In the genomic region with DNA sequence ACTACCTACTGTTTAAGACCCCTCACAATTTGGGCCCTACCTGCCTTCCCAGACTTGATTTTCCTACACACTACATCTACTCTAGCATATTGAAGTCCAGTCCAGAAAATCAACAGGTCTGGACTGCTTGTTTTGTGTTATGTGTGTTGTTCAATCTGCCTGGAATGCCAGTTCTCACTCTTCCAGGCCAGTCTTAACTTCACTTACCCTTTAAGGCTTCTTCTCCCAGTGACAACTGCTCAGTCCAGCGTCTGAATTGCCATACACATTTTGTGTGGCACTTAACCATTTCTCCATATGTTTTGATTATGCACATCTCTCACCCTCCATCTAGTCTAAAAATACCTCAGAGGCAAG, we compare ENCODE assay signal across 8 cellular contexts. TPM values are rescaled to one million over a fixed set of nuclear protein-coding genes. Genes with fewer than 3 reads are reported as not detected.
DNase-seq lines count a peak whose midpoint lies in the region; ATAC-seq and TF ChIP-seq lines count a peak whose summit lies in the region.

No MANE protein-coding gene starts in this region.

- H2AFZ ChIP-seq in hepatocyte = peak overlapping the region; percentile 33

- peaks cover 23% of the 10 kb centered on the region for H3K36me3 Mint-ChIP-seq in activated naive CD4-positive, alpha-beta T cell treated with anti-CD3 and anti-CD28 coated beads, Interleukin-2, amount 10 ng/mL, durations not matched to agents 7 days and 5 days
- no peaks in the 10 kb centered on the region for H3K36me3 Mint-ChIP-seq in activated B cell treated with CpG ODN at 0.5 μM for 24 hours (ENCODE audit: low read depth)
- H3K36me3 Mint-ChIP-seq in type B pancreatic cell = peaks cover 4% of the 10 kb centered on the region

- no peak for TF ChIP-seq CTCF in activated B cell treated with CpG ODN at 0.5 μM for 24 hours (IDR thresholded peaks at IDR 0.05)
- TF ChIP-seq CTCF in hepatocyte (IDR thresholded peaks at IDR 0.05; ENCODE audit: poor library complexity) = no peak
- TF ChIP-seq CTCF in type B pancreatic cell (conservative IDR thresholded peaks at IDR 0.05) = no peak

- H3K4me1 Mint-ChIP-seq in activated naive CD4-positive, alpha-beta T cell treated with anti-CD3 and anti-CD28 coated beads, Interleukin-2, amount 10 ng/mL, durations not matched to agents 7 days and 5 days = peaks cover 42% of the 10 kb centered on the region
- peaks cover 11% of the 10 kb centered on the region for H3K4me1 Mint-ChIP-seq in activated B cell treated with CpG ODN at 0.5 μM for 24 hours
- peaks cover 23% of the 10 kb centered on the region for H3K4me1 Mint-ChIP-seq in type B pancreatic cell (ENCODE audit: unreplicated experiment)

- peak overlapping the region; percentile 84 for H3K4me2 ChIP-seq in hepatocyte

- peaks cover 16% of the 10 kb centered on the region for H3K27me3 Mint-ChIP-seq in activated naive CD4-positive, alpha-beta T cell treated with anti-CD3 and anti-CD28 coated beads, Interleukin-2, amount 10 ng/mL, durations not matched to agents 7 days and 5 days
- H3K27me3 Mint-ChIP-seq in activated B cell treated with CpG ODN at 0.5 μM for 24 hours (peaks cover 10% of the 10 kb centered on the region), type B pancreatic cell (peaks cover 14% of the 10 kb centered on the region)

- no peaks in the 10 kb centered on the region for H4K20me1 ChIP-seq in hepatocyte (ENCODE audit: insufficient read depth, poor library complexity, severe bottlenecking)

- peaks cover 54% of the 10 kb centered on the region for H3K79me2 ChIP-seq in hepatocyte

- H3K9me2 ChIP-seq in hepatocyte (replicated peaks; ENCODE audit: insufficient read depth) = no peaks in the 10 kb centered on the region

- no peak for ATAC-seq in activated B cell treated with CpG ODN at 0.5 μM for 24 hours (ENCODE audit: low read depth)
- ATAC-seq in GM18517 (IDR thresholded peaks at IDR 0.05; ENCODE audit: unreplicated experiment) = no peak

- H3K4me3 Mint-ChIP-seq in activated naive CD4-positive, alpha-beta T cell treated with anti-CD3 and anti-CD28 coated beads, Interleukin-2, amount 10 ng/mL, durations not matched to agents 7 days and 5 days = peak overlapping the region; percentile 81
- H3K4me3 Mint-ChIP-seq in activated B cell treated with CpG ODN at 0.5 μM for 24 hours (peak overlapping the region; percentile 82), type B pancreatic cell (peak overlapping the region; percentile 87)

- intact Hi-C loops in activated B cell treated with CpG ODN at 0.5 μM for 24 hours (cut with micrococcal nuclease) = loop anchor here (10.0 kb wide), 1 partner anchor 118 kb away; a partner anchor contains a TSS

- no peaks in the 10 kb centered on the region for H3K9me3 ChIP-seq in hepatocyte (ENCODE audit: low read depth)

- H3K27me3 ChIP-seq in hepatocyte = no peaks in the 10 kb centered on the region

- CTCF ChIA-PET in activated naive CD4-positive, alpha-beta T cell treated with anti-CD3 and anti-CD28 coated beads, Interleukin-2, amount 10 ng/mL, durations not matched to agents 7 days and 5 days (lab: Charles Lee) = no interaction called here
- CTCF ChIA-PET in activated B cell treated with CpG ODN at 0.5 μM for 24 hours (lab: Charles Lee) = no interaction called here

- WGBS in hepatocyte (ENCODE audit: low lambda C conversion rate, missing lambda C conversion rate) = 0% methylated on average over 1 of the region's 1 CpG

- POLR2A ChIA-PET in activated B cell treated with CpG ODN at 0.5 μM for 24 hours (lab: Charles Lee) = no interaction called here

- no peak overlapping the region for H3K27ac ChIP-seq in hepatocyte

- H3K4me3 ChIP-seq in hepatocyte = peak overlapping the region; percentile 24

- no peak for DNase-seq in activated naive CD4-positive, alpha-beta T cell treated with anti-CD3 and anti-CD28 coated beads, Interleukin-2, amount 10 ng/mL, durations not matched to agents 7 days and 5 days
- DNase-seq in activated naive CD4-positive, alpha-beta T cell treated with Interleukin-2 at 50 U/mL for 16 hours = no peak
- DNase-seq in activated B cell treated with CpG ODN at 0.5 μM for 24 hours (no peak), hepatocyte (ENCODE audit: low spot score) (no peak), type B pancreatic cell (ENCODE audit: extremely low spot score, unreplicated experiment) (no peak), LoVo (ENCODE audit: low spot score) (no peak), middle frontal gyrus (ENCODE audit: extremely low spot score, low spot score) (no peak)

- no peaks in the 10 kb centered on the region for H3K36me3 ChIP-seq in hepatocyte (replicated peaks; ENCODE audit: insufficient read depth, low read depth)

- peak overlapping the region; percentile 77 for H3K27ac Mint-ChIP-seq in activated naive CD4-positive, alpha-beta T cell treated with anti-CD3 and anti-CD28 coated beads, Interleukin-2, amount 10 ng/mL, durations not matched to agents 7 days and 5 days
- H3K27ac Mint-ChIP-seq in activated B cell treated with CpG ODN at 0.5 μM for 24 hours = no peak overlapping the region
- H3K27ac Mint-ChIP-seq in type B pancreatic cell = peak overlapping the region; percentile 54

- no peaks in the 10 kb centered on the region for H3K4me1 ChIP-seq in hepatocyte (ENCODE audit: insufficient read depth)

- no peaks in the 10 kb centered on the region for H3K9me3 Mint-ChIP-seq in activated naive CD4-positive, alpha-beta T cell treated with anti-CD3 and anti-CD28 coated beads, Interleukin-2, amount 10 ng/mL, durations not matched to agents 7 days and 5 days
- H3K9me3 Mint-ChIP-seq in activated B cell treated with CpG ODN at 0.5 μM for 24 hours = no peaks in the 10 kb centered on the region
- no peaks in the 10 kb centered on the region for H3K9me3 Mint-ChIP-seq in type B pancreatic cell

RNA-seq across cellular contexts. Expression of a gene that starts 1.1 kb away (rescaled TPM):
- total RNA-seq in activated B cell treated with CpG ODN at 0.5 μM for 24 hours (0.69 TPM in 2 replicates), hepatocyte (1.3 and 2.3 TPM in 2 replicates), type B pancreatic cell (ENCODE audit: low replicate concordance) (8.8 and 23.4 TPM in 2 replicates)
- 0.47 and 0.91 TPM in 2 replicates for polyA plus RNA-seq in hepatocyte
